In the genomic region with DNA sequence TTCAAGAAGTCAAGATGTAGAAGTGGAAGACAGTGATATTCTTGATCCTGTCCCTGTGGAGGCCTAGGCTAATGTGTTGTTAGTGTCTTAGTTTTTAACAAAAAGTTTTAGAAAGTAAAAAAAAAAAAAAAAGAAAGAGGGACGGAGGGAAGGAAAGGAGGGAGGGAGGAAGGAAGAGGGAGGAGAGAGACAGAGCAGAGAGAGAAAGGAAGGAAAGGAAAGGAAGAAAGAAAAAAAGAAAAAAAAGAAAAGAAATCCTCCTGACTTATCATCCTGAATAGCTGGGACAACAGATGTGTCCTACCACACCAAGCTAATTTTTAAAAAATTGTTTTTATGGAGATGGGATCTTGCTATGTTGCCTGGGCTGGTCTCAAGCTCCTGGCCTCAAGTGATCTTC, we compare ENCODE assay signal across 1 cellular context.
A peak's percentile ranks its signal among the peaks of the same experiment; 100 is the strongest.
TF ChIP-seq lines count a peak whose summit lies in the region.

No MANE protein-coding gene starts in this region.

TF ChIP-seq in K562, 482 proteins besides CTCF, POLR2A, EP300 and RAD21 (continued from another document):
- TF ChIP-seq ZBTB5 (IDR thresholded peaks at IDR 0.05) (peak; percentile 29; the same call in 1 of the 2 replicates), ZBED1 (IDR thresholded peaks at IDR 0.05) (no peak), PHB2 (IDR thresholded peaks at IDR 0.05; ENCODE audit: low read depth) (0 out of 2 replicates have a peak, but pooled peaks have one; percentile 46), FOXK1 (CRISPR knock-in tag; IDR thresholded peaks at IDR 0.05; ENCODE audit: borderline replicate concordance) (no peak), YY1 (IDR thresholded peaks at IDR 0.05; ENCODE audit: borderline replicate concordance in 1 of 3, control insufficient read depth in 1 of 3, extremely low read depth in 1 of 3, insufficient read depth in 3 of 3, insufficient read length in 1 of 3, insufficient replicate concordance in 2 of 3, low read depth in 1 of 3, low read length in 2 of 3) (no peak), HDAC6 (IDR thresholded peaks at IDR 0.05; ENCODE audit: low read depth, low read length) (no peak), NFYB (IDR thresholded peaks at IDR 0.05; ENCODE audit: extremely low read depth, insufficient read length) (no peak), CSDE1 (IDR thresholded peaks at IDR 0.05) (no peak), MTA1 (IDR thresholded peaks at IDR 0.05; ENCODE audit: borderline replicate concordance) (0 out of 2 replicates have a peak, but pooled peaks have one; percentile 33), ASH1L (IDR thresholded peaks at IDR 0.05; ENCODE audit: borderline replicate concordance, low read depth, partially characterized antibody) (peak; percentile 30), ZNF324 (CRISPR knock-in tag; IDR thresholded peaks at IDR 0.05) (no peak), ZNF239 (CRISPR knock-in tag; IDR thresholded peaks at IDR 0.05) (no peak), HSF4 (CRISPR knock-in tag; IDR thresholded peaks at IDR 0.05; ENCODE audit: borderline replicate concordance) (no peak), SREBF2 (CRISPR knock-in tag; IDR thresholded peaks at IDR 0.05) (no peak), THRAP3 (IDR thresholded peaks at IDR 0.05; ENCODE audit: borderline replicate concordance) (0 out of 2 replicates have a peak, but pooled peaks have one; percentile 34), LARP7 (IDR thresholded peaks at IDR 0.05) (peak; percentile 80; the same call in 1 of the 2 replicates), NFIX (CRISPR knock-in tag; IDR thresholded peaks at IDR 0.05; ENCODE audit: low read depth) (no peak), YBX1 (IDR thresholded peaks at IDR 0.05) (0 out of 2 replicates have a peak, but pooled peaks have one; percentile 18), ARHGAP35 (IDR thresholded peaks at IDR 0.05; ENCODE audit: partially characterized antibody) (peak; percentile 48), DNMT1 (IDR thresholded peaks at IDR 0.05) (no peak), PTTG1 (tag; IDR thresholded peaks at IDR 0.05; ENCODE audit: low read depth) (no peak), RCOR1 (IDR thresholded peaks at IDR 0.05; ENCODE audit: borderline replicate concordance in 1 of 2, low read depth in 2 of 2, low read length in 2 of 2) (no peak)
- TF ChIP-seq, protein P1, sequence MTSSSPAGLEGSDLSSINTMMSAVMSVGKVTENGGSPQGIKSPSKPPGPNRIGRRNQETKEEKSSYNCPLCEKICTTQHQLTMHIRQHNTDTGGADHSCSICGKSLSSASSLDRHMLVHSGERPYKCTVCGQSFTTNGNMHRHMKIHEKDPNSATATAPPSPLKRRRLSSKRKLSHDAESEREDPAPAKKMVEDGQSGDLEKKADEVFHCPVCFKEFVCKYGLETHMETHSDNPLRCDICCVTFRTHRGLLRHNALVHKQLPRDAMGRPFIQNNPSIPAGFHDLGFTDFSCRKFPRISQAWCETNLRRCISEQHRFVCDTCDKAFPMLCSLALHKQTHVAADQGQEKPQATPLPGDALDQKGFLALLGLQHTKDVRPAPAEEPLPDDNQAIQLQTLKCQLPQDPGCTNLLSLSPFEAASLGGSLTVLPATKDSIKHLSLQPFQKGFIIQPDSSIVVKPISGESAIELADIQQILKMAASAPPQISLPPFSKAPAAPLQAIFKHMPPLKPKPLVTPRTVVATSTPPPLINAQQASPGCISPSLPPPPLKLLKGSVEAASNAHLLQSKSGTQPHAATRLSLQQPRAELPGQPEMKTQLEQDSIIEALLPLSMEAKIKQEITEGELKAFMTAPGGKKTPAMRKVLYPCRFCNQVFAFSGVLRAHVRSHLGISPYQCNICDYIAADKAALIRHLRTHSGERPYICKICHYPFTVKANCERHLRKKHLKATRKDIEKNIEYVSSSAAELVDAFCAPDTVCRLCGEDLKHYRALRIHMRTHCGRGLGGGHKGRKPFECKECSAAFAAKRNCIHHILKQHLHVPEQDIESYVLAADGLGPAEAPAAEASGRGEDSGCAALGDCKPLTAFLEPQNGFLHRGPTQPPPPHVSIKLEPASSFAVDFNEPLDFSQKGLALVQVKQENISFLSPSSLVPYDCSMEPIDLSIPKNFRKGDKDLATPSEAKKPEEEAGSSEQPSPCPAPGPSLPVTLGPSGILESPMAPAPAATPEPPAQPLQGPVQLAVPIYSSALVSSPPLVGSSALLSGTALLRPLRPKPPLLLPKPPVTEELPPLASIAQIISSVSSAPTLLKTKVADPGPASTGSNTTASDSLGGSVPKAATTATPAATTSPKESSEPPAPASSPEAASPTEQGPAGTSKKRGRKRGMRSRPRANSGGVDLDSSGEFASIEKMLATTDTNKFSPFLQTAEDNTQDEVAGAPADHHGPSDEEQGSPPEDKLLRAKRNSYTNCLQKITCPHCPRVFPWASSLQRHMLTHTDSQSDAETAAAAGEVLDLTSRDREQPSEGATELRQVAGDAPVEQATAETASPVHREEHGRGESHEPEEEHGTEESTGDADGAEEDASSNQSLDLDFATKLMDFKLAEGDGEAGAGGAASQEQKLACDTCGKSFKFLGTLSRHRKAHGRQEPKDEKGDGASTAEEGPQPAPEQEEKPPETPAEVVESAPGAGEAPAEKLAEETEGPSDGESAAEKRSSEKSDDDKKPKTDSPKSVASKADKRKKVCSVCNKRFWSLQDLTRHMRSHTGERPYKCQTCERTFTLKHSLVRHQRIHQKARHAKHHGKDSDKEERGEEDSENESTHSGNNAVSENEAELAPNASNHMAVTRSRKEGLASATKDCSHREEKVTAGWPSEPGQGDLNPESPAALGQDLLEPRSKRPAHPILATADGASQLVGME (CRISPR knock-in tag; IDR thresholded peaks at IDR 0.05), result no peak
- TF ChIP-seq, protein P2, sequence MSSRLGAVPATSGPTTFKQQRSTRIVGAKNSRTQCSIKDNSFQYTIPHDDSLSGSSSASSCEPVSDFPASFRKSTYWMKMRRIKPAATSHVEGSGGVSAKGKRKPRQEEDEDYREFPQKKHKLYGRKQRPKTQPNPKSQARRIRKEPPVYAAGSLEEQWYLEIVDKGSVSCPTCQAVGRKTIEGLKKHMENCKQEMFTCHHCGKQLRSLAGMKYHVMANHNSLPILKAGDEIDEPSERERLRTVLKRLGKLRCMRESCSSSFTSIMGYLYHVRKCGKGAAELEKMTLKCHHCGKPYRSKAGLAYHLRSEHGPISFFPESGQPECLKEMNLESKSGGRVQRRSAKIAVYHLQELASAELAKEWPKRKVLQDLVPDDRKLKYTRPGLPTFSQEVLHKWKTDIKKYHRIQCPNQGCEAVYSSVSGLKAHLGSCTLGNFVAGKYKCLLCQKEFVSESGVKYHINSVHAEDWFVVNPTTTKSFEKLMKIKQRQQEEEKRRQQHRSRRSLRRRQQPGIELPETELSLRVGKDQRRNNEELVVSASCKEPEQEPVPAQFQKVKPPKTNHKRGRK (tag; IDR thresholded peaks at IDR 0.05), result peak; percentile 76
